In the genomic region with DNA sequence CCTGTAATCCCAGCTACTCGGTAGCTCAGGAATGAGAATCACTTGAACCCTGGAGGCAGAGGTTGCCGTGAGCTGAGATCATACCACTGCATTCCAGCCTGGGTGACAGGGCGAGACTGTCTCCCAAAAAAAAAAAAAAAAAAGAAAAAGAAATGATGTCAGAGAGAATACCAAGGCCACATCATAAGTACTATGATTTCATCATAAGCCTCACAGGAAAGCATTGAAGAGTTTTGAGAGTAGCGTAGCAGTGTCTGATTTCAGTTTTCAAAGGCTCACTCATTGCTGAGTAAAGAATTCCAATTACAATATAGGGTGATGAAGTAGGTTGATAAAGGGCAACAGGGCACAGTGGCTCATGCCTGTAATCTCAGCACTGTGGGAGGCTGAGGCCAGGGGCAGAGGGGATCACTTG, we compare ENCODE assay signal across 18 cellular contexts.
A peak's percentile ranks its signal among the peaks of the same experiment; 100 is the strongest.
DNase-seq lines count a peak whose midpoint lies in the region; ATAC-seq and TF ChIP-seq lines count a peak whose summit lies in the region.
"Had no signal": no experiment of that assay in that cellular context is flagged by ENCODE, and none has a peak within 500 bp of the region (broad histone marks: within the 10 kb centered on the region; RNA-seq: fewer than 3 reads in every experiment).

No MANE protein-coding gene starts in this region.

- H3K79me2 ChIP-seq in fibroblast of lung (ENCODE audit: control insufficient read depth, insufficient read depth, low read length), result no peaks in the 10 kb centered on the region

- H3K4me3 Mint-ChIP-seq in activated naive CD8-positive, alpha-beta T cell treated with anti-CD3 and anti-CD28 coated beads, Interleukin-2, amount 50 U/mL, for 24 hours, result no peak overlapping the region
- no peak overlapping the region for H3K4me3 Mint-ChIP-seq in activated naive CD8-positive, alpha-beta T cell treated with anti-CD3 and anti-CD28 coated beads for 36 hours
- H3K4me3 Mint-ChIP-seq in stimulated activated naive CD8-positive, alpha-beta T cell treated with anti-CD3 and anti-CD28 coated beads, Interleukin-15, Interleukin-2, amounts not matched to agents 100 ng/mL and 50 ng/mL, for 24 hours, result no peak overlapping the region
- H3K4me3 Mint-ChIP-seq: activated CD8-positive, alpha-beta T cell treated with anti-CD3 and anti-CD28 coated beads for 36 hours; type B pancreatic cell had no signal

- H3K9me3 ChIP-seq in fibroblast of lung (ENCODE audit: control insufficient read depth, insufficient read depth, low read depth, low read length), result no peaks in the 10 kb centered on the region
- H3K9me3 ChIP-seq: adrenal gland, BE2C, sigmoid colon had no signal

- H3K4me3 ChIP-seq in fibroblast of lung (replicated peaks in 1 of 4; ENCODE audit: control extremely low read depth in 1 of 4, insufficient read depth in 1 of 4, low read depth in 3 of 4, low read length in 4 of 4), result no peak overlapping the region
- H3K4me3 ChIP-seq: A549, adrenal gland, lung, sigmoid colon had no signal

- H3K9ac ChIP-seq in fibroblast of lung (ENCODE audit: insufficient read depth, low read length), result no peak overlapping the region

- no peak overlapping the region for H3K27ac Mint-ChIP-seq in activated naive CD8-positive, alpha-beta T cell treated with anti-CD3 and anti-CD28 coated beads, Interleukin-2, amount 50 U/mL, for 24 hours
- H3K27ac Mint-ChIP-seq in activated naive CD8-positive, alpha-beta T cell treated with anti-CD3 and anti-CD28 coated beads for 36 hours, result no peak overlapping the region
- H3K27ac Mint-ChIP-seq in stimulated activated naive CD8-positive, alpha-beta T cell treated with anti-CD3 and anti-CD28 coated beads, Interleukin-15, Interleukin-2, amounts not matched to agents 100 ng/mL and 50 ng/mL, for 24 hours, result peak overlapping the region; percentile 53
- H3K27ac Mint-ChIP-seq: activated CD8-positive, alpha-beta T cell treated with anti-CD3 and anti-CD28 coated beads for 36 hours; type B pancreatic cell had no signal

- H3K36me3 ChIP-seq in fibroblast of lung (ENCODE audit: control insufficient read depth, insufficient read depth, low read length), result no peaks in the 10 kb centered on the region
- H3K36me3 ChIP-seq: adrenal gland, BE2C had no signal

- peaks cover 9% of the 10 kb centered on the region for H3K9me3 Mint-ChIP-seq in activated naive CD8-positive, alpha-beta T cell treated with anti-CD3 and anti-CD28 coated beads, Interleukin-2, amount 50 U/mL, for 24 hours
- peaks cover 7% of the 10 kb centered on the region for H3K9me3 Mint-ChIP-seq in activated naive CD8-positive, alpha-beta T cell treated with anti-CD3 and anti-CD28 coated beads for 36 hours
- peaks cover 9% of the 10 kb centered on the region for H3K9me3 Mint-ChIP-seq in stimulated activated naive CD8-positive, alpha-beta T cell treated with anti-CD3 and anti-CD28 coated beads, Interleukin-15, Interleukin-2, amounts not matched to agents 100 ng/mL and 50 ng/mL, for 24 hours
- H3K9me3 Mint-ChIP-seq: type B pancreatic cell had no signal

- H3K27ac ChIP-seq in RWPE1 (peak overlapping the region; percentile 21; the same call in 1 of the 2 replicates), fibroblast of lung (ENCODE audit: insufficient read depth, low read length) (no peak overlapping the region)
- H3K27ac ChIP-seq: A549, adrenal gland, sigmoid colon had no signal

- no peaks in the 10 kb centered on the region for H3K27me3 ChIP-seq in fibroblast of lung (ENCODE audit: control insufficient read depth, insufficient read depth, low read length)
- H3K27me3 ChIP-seq: adrenal gland, BE2C, sigmoid colon had no signal

- POLR2A ChIA-PET in RWPE1 (lab: Yijun Ruan, JAX; ENCODE audit: low non-redundant PET), result no interaction called here

- ATAC-seq in activated naive CD8-positive, alpha-beta T cell treated with anti-CD3 and anti-CD28 coated beads, Interleukin-2, amount 50 U/mL, for 24 hours, result peak; percentile 71
- ATAC-seq: A549; activated CD8-positive, alpha-beta T cell treated with anti-CD3 and anti-CD28 coated beads for 36 hours had no signal

- CTCF ChIA-PET in RWPE1 (lab: Yijun Ruan, JAX), result interaction anchor here (0.7 kb wide), 1 partner anchor 621 kb away, joined by 3 read pairs; no protein-coding TSS in a partner anchor

- H4K20me1 ChIP-seq in fibroblast of lung (ENCODE audit: control insufficient read depth, extremely low read depth, insufficient read depth, low read length), result no peaks in the 10 kb centered on the region

- H3K4me1 Mint-ChIP-seq in activated naive CD8-positive, alpha-beta T cell treated with anti-CD3 and anti-CD28 coated beads, Interleukin-2, amount 50 U/mL, for 24 hours, result peaks cover 12% of the 10 kb centered on the region
- H3K4me1 Mint-ChIP-seq in activated naive CD8-positive, alpha-beta T cell treated with anti-CD3 and anti-CD28 coated beads for 36 hours, result peaks cover 9% of the 10 kb centered on the region
- peaks cover under 1% of the 10 kb centered on the region for H3K4me1 Mint-ChIP-seq in stimulated activated naive CD8-positive, alpha-beta T cell treated with anti-CD3 and anti-CD28 coated beads, Interleukin-15, Interleukin-2, amounts not matched to agents 100 ng/mL and 50 ng/mL, for 24 hours (ENCODE audit: low read depth)

- peaks cover 30% of the 10 kb centered on the region for H3K36me3 Mint-ChIP-seq in activated naive CD8-positive, alpha-beta T cell treated with anti-CD3 and anti-CD28 coated beads, Interleukin-2, amount 50 U/mL, for 24 hours (ENCODE audit: low read depth)
- peaks cover 25% of the 10 kb centered on the region for H3K36me3 Mint-ChIP-seq in activated naive CD8-positive, alpha-beta T cell treated with anti-CD3 and anti-CD28 coated beads for 36 hours
- peaks cover 31% of the 10 kb centered on the region for H3K36me3 Mint-ChIP-seq in stimulated activated naive CD8-positive, alpha-beta T cell treated with anti-CD3 and anti-CD28 coated beads, Interleukin-15, Interleukin-2, amounts not matched to agents 100 ng/mL and 50 ng/mL, for 24 hours (ENCODE audit: low read depth)

- H2AFZ ChIP-seq in fibroblast of lung (ENCODE audit: low read length), result no peak overlapping the region

- TF ChIP-seq CTCF in RWPE1 (conservative IDR thresholded peaks at IDR 0.05; ENCODE audit: low read depth) (no peak), fibroblast of lung (conservative IDR thresholded peaks at IDR 0.05 in 1 of 2, IDR thresholded peaks at IDR 0.05 in 1 of 2; ENCODE audit: low read depth in 1 of 2, low read length in 2 of 2) (no peak)

- no peaks in the 10 kb centered on the region for H3K27me3 Mint-ChIP-seq in activated naive CD8-positive, alpha-beta T cell treated with anti-CD3 and anti-CD28 coated beads, Interleukin-2, amount 50 U/mL, for 24 hours
- H3K27me3 Mint-ChIP-seq in activated naive CD8-positive, alpha-beta T cell treated with anti-CD3 and anti-CD28 coated beads for 36 hours, result no peaks in the 10 kb centered on the region
- H3K27me3 Mint-ChIP-seq in stimulated activated naive CD8-positive, alpha-beta T cell treated with anti-CD3 and anti-CD28 coated beads, Interleukin-15, Interleukin-2, amounts not matched to agents 100 ng/mL and 50 ng/mL, for 24 hours, result no peaks in the 10 kb centered on the region
- H3K27me3 Mint-ChIP-seq: activated CD8-positive, alpha-beta T cell treated with anti-CD3 and anti-CD28 coated beads for 36 hours; type B pancreatic cell had no signal

- peaks cover 3% of the 10 kb centered on the region for H3K4me1 ChIP-seq in fibroblast of lung (ENCODE audit: control insufficient read depth, extremely low read depth, insufficient read depth, low read length)

- no peak for DNase-seq in activated naive CD8-positive, alpha-beta T cell treated with anti-CD3 and anti-CD28 coated beads, Interleukin-2, amount 50 U/mL, for 24 hours
- no peak for DNase-seq in activated naive CD8-positive, alpha-beta T cell treated with anti-CD3 and anti-CD28 coated beads for 36 hours
- DNase-seq in RWPE1 (ENCODE audit: low spot score) (no peak), fibroblast of lung (ENCODE audit: low read depth in 2 of 2) (peak; percentile 37 to 47), mesenteric fat pad (ENCODE audit: low spot score) (no peak), T-helper 9 cell (no peak), SIG-M5 (lab: John Stamatoyannopoulos, UW) (no peak)
- DNase-seq: activated CD8-positive, alpha-beta T cell treated with anti-CD3 and anti-CD28 coated beads for 36 hours; activated gamma-delta T cell treated with Interleukin-2 at 50 U/mL for 16 hours; adrenal gland; BE2C; NCI-H187; RPMI8226; sigmoid colon had no signal

- H3K4me2 ChIP-seq in fibroblast of lung (ENCODE audit: extremely low read depth, insufficient read depth, low read length), result no peak overlapping the region
- H3K4me2 ChIP-seq: A549 had no signal

Comparison
In these comparisons a context has a peak if more than half of its experiments do, and no peak if none do; other contexts are left out.
1. DNase-seq: peak in fibroblast of lung (2 of 2); none in activated naive CD8-positive, alpha-beta T cell treated with anti-CD3 and anti-CD28 coated beads, Interleukin-2, amount 50 U/mL, for 24 hours (single experiment), activated naive CD8-positive, alpha-beta T cell treated with anti-CD3 and anti-CD28 coated beads for 36 hours (single experiment), RWPE1 (single experiment), mesenteric fat pad (single experiment), T-helper 9 cell (single experiment) and SIG-M5 (single experiment).